ENCODE assay signal across 1 cellular context in the genomic region with DNA sequence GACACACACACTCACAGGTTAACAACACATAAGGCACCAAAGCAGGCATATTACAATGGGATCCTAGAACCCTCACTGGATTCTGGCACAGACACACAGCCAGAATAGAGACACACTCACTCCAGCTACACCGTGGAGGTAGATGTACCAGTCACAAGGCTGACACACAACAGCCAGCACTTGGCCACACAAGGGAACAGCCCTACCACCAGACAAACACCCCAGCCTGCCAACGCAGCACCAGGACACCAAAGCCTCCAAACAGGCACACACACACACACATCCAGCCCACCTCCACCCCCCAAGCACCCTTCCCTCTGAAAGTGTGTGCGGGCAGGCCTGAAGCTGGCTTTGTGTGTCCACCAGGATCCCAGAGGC.
TF ChIP-seq lines count a peak whose summit lies in the region.

No MANE protein-coding gene starts in this region.

TF ChIP-seq in HCT116, 20 proteins besides CTCF, POLR2A, EP300 and RAD21:
- TF ChIP-seq CBX3 (IDR thresholded peaks at IDR 0.05; ENCODE audit: low read depth), result no peak
- TF ChIP-seq, protein P1, sequence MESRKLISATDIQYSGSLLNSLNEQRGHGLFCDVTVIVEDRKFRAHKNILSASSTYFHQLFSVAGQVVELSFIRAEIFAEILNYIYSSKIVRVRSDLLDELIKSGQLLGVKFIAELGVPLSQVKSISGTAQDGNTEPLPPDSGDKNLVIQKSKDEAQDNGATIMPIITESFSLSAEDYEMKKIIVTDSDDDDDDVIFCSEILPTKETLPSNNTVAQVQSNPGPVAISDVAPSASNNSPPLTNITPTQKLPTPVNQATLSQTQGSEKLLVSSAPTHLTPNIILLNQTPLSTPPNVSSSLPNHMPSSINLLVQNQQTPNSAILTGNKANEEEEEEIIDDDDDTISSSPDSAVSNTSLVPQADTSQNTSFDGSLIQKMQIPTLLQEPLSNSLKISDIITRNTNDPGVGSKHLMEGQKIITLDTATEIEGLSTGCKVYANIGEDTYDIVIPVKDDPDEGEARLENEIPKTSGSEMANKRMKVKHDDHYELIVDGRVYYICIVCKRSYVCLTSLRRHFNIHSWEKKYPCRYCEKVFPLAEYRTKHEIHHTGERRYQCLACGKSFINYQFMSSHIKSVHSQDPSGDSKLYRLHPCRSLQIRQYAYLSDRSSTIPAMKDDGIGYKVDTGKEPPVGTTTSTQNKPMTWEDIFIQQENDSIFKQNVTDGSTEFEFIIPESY (IDR thresholded peaks at IDR 0.05; ENCODE audit: extremely low read depth, insufficient replicate concordance, low read length), result no peak
- TF ChIP-seq SIN3A (IDR thresholded peaks at IDR 0.05; ENCODE audit: low read depth), result no peak
- no peak for TF ChIP-seq REST (IDR thresholded peaks at IDR 0.05; ENCODE audit: low read depth)
- TF ChIP-seq EZH2 (IDR thresholded peaks at IDR 0.05), result no peak
- no peak for TF ChIP-seq JUND (IDR thresholded peaks at IDR 0.05)
- TF ChIP-seq EGR1 (IDR thresholded peaks at IDR 0.05; ENCODE audit: low read depth), result no peak
- no peak for TF ChIP-seq POLR2AphosphoS5 (IDR thresholded peaks at IDR 0.05; ENCODE audit: low read depth, low read length)
- TF ChIP-seq SRF (IDR thresholded peaks at IDR 0.05; ENCODE audit: low read depth), result no peak
- no peak for TF ChIP-seq YY1 (IDR thresholded peaks at IDR 0.05; ENCODE audit: extremely low read depth, insufficient replicate concordance, low read depth, low read length)
